In the genomic region with DNA sequence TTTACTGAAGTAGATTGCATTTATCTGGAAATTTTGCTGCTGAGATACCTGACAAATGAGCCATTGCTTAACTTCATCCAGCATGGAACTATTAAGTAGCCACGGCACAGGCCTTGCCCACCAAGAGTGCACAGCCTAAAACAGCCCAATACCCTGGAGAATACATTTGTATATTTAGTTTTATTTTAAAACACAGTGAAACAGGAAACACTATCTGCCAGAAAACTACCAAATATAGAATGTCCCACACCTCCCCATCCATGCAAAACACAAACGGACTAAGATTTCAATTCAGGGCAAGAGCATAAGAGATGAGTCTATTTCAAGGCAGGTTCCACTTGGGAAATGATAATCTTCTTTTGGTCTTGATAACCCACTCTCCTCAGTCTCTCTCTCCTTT, we compare ENCODE assay signal across 9 cellular contexts. TPM values are rescaled to one million over a fixed set of nuclear protein-coding genes. Genes with fewer than 3 reads are reported as not detected.
DNase-seq lines count a peak whose midpoint lies in the region; ATAC-seq and TF ChIP-seq lines count a peak whose summit lies in the region.
"Had no signal": no experiment of that assay in that cellular context is flagged by ENCODE, and none has a peak within 500 bp of the region (broad histone marks: within the 10 kb centered on the region; RNA-seq: fewer than 3 reads in every experiment).

No MANE protein-coding gene starts in this region.

- peaks cover 43% of the 10 kb centered on the region for H3K79me2 ChIP-seq in smooth muscle cell (ENCODE audit: low read depth)

- TF ChIP-seq CTCF in fibroblast of mammary gland (conservative IDR thresholded peaks at IDR 0.05; ENCODE audit: control insufficient read depth, insufficient read depth, low read depth, low read length) (no peak), smooth muscle cell (IDR thresholded peaks at IDR 0.05; ENCODE audit: borderline replicate concordance, insufficient read depth, poor library complexity, severe bottlenecking) (no peak), GM10266 (IDR thresholded peaks at IDR 0.05; ENCODE audit: control insufficient read depth, insufficient read depth, low read depth, missing control alignments) (no peak)

- peak; percentile 35 for ATAC-seq in GM18861 (IDR thresholded peaks at IDR 0.05; ENCODE audit: unreplicated experiment)
- ATAC-seq in HG03565 (IDR thresholded peaks at IDR 0.05; ENCODE audit: unreplicated experiment), result no peak

- no peaks in the 10 kb centered on the region for H3K36me3 ChIP-seq in SJSA1
- no peaks in the 10 kb centered on the region for H3K36me3 ChIP-seq in smooth muscle cell (ENCODE audit: low read depth)

- H3K9me3 ChIP-seq in SJSA1 (replicated peaks) (no peaks in the 10 kb centered on the region), smooth muscle cell (replicated peaks; ENCODE audit: low read depth) (no peaks in the 10 kb centered on the region)

- H3K4me3 ChIP-seq in SJSA1, result no peak overlapping the region
- no peak overlapping the region for H3K4me3 ChIP-seq in fibroblast of mammary gland (ENCODE audit: control insufficient read depth, low read depth, low read length)
- no peak overlapping the region for H3K4me3 ChIP-seq in smooth muscle cell
- H3K4me3 ChIP-seq: SK-N-MC had no signal

- H3K27me3 ChIP-seq in SJSA1 (replicated peaks) (no peaks in the 10 kb centered on the region), smooth muscle cell (ENCODE audit: low read depth) (no peaks in the 10 kb centered on the region)

- H2AFZ ChIP-seq in smooth muscle cell (ENCODE audit: low read depth), result no peak overlapping the region

- peak overlapping the region; percentile 78 for H3K9ac ChIP-seq in smooth muscle cell (ENCODE audit: low read depth)

- H3K4me1 ChIP-seq in SJSA1 (replicated peaks), result peaks cover 82% of the 10 kb centered on the region
- peaks cover 65% of the 10 kb centered on the region for H3K4me1 ChIP-seq in smooth muscle cell (ENCODE audit: low read depth)

- no peaks in the 10 kb centered on the region for H4K20me1 ChIP-seq in smooth muscle cell (ENCODE audit: low read depth)

- H3K27ac ChIP-seq in SJSA1, result peak overlapping the region; percentile 84
- H3K27ac ChIP-seq in smooth muscle cell (ENCODE audit: low read depth), result peak overlapping the region; percentile 97
- H3K27ac ChIP-seq: SK-N-MC had no signal

- peak in 1 of 2 experiments; percentile 33 for DNase-seq in SJSA1 (ENCODE audit: low read depth in 1 of 2, low spot score in 2 of 2)
- DNase-seq in fibroblast of mammary gland (ENCODE audit: low read depth), result peak; percentile 52
- no peak for DNase-seq in smooth muscle cell (lab: John Stamatoyannopoulos, UW; ENCODE audit: unreplicated experiment)
- DNase-seq in GM10266 (ENCODE audit: extremely low spot score), result no peak
- no peak for DNase-seq in LoVo (ENCODE audit: low spot score)
- DNase-seq: NCI-H2227 treated with DMSO at 0.1 percent for 48 hours had no signal

- peak overlapping the region; percentile 79 for H3K4me2 ChIP-seq in smooth muscle cell

- 28% methylated on average over 2 of the region's 2 CpGs for WGBS in smooth muscle cell (ENCODE audit: low lambda C conversion rate)

- peaks cover 63% of the 10 kb centered on the region for H3F3A ChIP-seq in smooth muscle cell (ENCODE audit: low read depth)

RNA-seq across cellular contexts. Expression of a gene that starts 57.1 kb away (rescaled TPM):
- 0.53 and 1.8 TPM in 2 replicates for total RNA-seq in SJSA1 (2014; rRNA removed; shearing (Covaris generic))
- total RNA-seq in smooth muscle cell, result 12.4 and 12.6 TPM in 2 replicates
- 4.9 and 5.3 TPM in 2 replicates for polyA plus RNA-seq in smooth muscle cell
